Comparison of ENCODE assay signal across 8 cellular contexts in genomic region chr12:124223733-124224138, GRCh38.
DNase-seq lines count a peak whose midpoint lies in the region; ATAC-seq and TF ChIP-seq lines count a peak whose summit lies in the region.
"Not testable (repeated sequence)": the region's sequence is repeated elsewhere in the genome, so short reads cannot be mapped to it uniquely, and the experiment has no call there.

No MANE protein-coding gene starts in this region.

- H3K27me3 Mint-ChIP-seq in activated naive CD4-positive, alpha-beta T cell treated with anti-CD3 and anti-CD28 coated beads for 36 hours (ENCODE audit: low read depth), result peaks cover 19% of the 10 kb centered on the region
- peaks cover 68 to 91% of the 10 kb centered on the region in 2 donors for H3K27me3 Mint-ChIP-seq in effector memory CD8-positive, alpha-beta T cell
- H3K27me3 Mint-ChIP-seq in stimulated activated naive CD8-positive, alpha-beta T cell treated with anti-CD3 and anti-CD28 coated beads, Interleukin-15, amount 100 ng/mL, for 72 hours, result peaks cover 39% of the 10 kb centered on the region

- intact Hi-C loops in activated naive CD4-positive, alpha-beta T cell treated with anti-CD3 and anti-CD28 coated beads for 36 hours (cut with micrococcal nuclease), result not testable (repeated sequence)

- H3K4me3 ChIP-seq in DND-41 (ENCODE audit: low read depth in 1 of 2, low read length in 2 of 2); NB4 (ENCODE audit: low read depth, low read length): not testable (repeated sequence)

- not testable (repeated sequence) for H3K9me3 Mint-ChIP-seq in activated naive CD4-positive, alpha-beta T cell treated with anti-CD3 and anti-CD28 coated beads for 36 hours; effector memory CD8-positive, alpha-beta T cell
- H3K9me3 Mint-ChIP-seq in stimulated activated naive CD8-positive, alpha-beta T cell treated with anti-CD3 and anti-CD28 coated beads, Interleukin-15, amount 100 ng/mL, for 72 hours, result peaks cover 4 to 18% of the 10 kb centered on the region in 2 donors

- H2AFZ ChIP-seq in DND-41 (ENCODE audit: low read depth, low read length), result not testable (repeated sequence)

- ATAC-seq in DND-41 (ENCODE audit: insufficient read depth, low read depth), result peak; percentile 89
- ATAC-seq in effector memory CD8-positive, alpha-beta T cell (replicated peaks), result peak; percentile 48
- peak; percentile 89 for ATAC-seq in stimulated activated naive CD8-positive, alpha-beta T cell treated with anti-CD3 and anti-CD28 coated beads, Interleukin-15, amount 100 ng/mL, for 72 hours

- H3K4me3 Mint-ChIP-seq in activated naive CD4-positive, alpha-beta T cell treated with anti-CD3 and anti-CD28 coated beads for 36 hours; effector memory CD8-positive, alpha-beta T cell: not testable (repeated sequence)
- peak overlapping the region in 1 of 2 donors; percentile 13 for H3K4me3 Mint-ChIP-seq in stimulated activated naive CD8-positive, alpha-beta T cell treated with anti-CD3 and anti-CD28 coated beads, Interleukin-15, amount 100 ng/mL, for 72 hours

- peak overlapping the region; percentile 82 for H3K27ac ChIP-seq in DND-41 (ENCODE audit: low read length)

- H3K36me3 Mint-ChIP-seq in activated naive CD4-positive, alpha-beta T cell treated with anti-CD3 and anti-CD28 coated beads for 36 hours (ENCODE audit: low read depth); effector memory CD8-positive, alpha-beta T cell (ENCODE audit: insufficient read depth): not testable (repeated sequence)

- not testable (repeated sequence) for H3K36me3 ChIP-seq in DND-41 (ENCODE audit: insufficient read depth, low read length)

- not testable (repeated sequence) for TF ChIP-seq POLR2A in NB4 (IDR thresholded peaks at IDR 0.05; ENCODE audit: extremely low read depth, insufficient read length)

- not testable (repeated sequence) for H4K20me1 ChIP-seq in DND-41 (ENCODE audit: insufficient read depth, low read length)

- H3K9me3 ChIP-seq in DND-41 (ENCODE audit: insufficient read depth, low read length, severe bottlenecking), result not testable (repeated sequence)

- DNase-seq in DND-41 (peak; percentile 80), NB4 (ENCODE audit: low read depth) (peak; percentile 14)
- DNase-seq in activated CD4-positive, alpha-beta T cell treated with anti-CD3 and anti-CD28 coated beads for 48 hours, result peak; percentile 60
- DNase-seq in activated CD8-positive, alpha-beta memory T cell treated with anti-CD3 and anti-CD28 coated beads, Interleukin-2, amount 50 U/mL, for 48 hours, result peak; percentile 56
- DNase-seq in activated naive CD4-positive, alpha-beta T cell treated with anti-CD3 and anti-CD28 coated beads for 36 hours, result peak; percentile 54
- not testable (repeated sequence) for DNase-seq in effector memory CD8-positive, alpha-beta T cell
- peak; percentile 59 for DNase-seq in stimulated activated CD4-positive, alpha-beta T cell treated with anti-CD3 and anti-CD28 coated beads, Interleukin-15, amount 100 ng/mL, for 24 hours
- peak; percentile 33 to 53 for DNase-seq in stimulated activated naive CD8-positive, alpha-beta T cell treated with anti-CD3 and anti-CD28 coated beads, Interleukin-15, amount 100 ng/mL, for 72 hours

- H3K9ac ChIP-seq in DND-41 (ENCODE audit: low read depth, low read length), result peak overlapping the region; percentile 31; the same call in 1 of the 2 replicates

- H3K27me3 ChIP-seq in DND-41 (ENCODE audit: insufficient read depth, low read length, poor library complexity), result not testable (repeated sequence)

- TF ChIP-seq CTCF in DND-41 (IDR thresholded peaks at IDR 0.05; ENCODE audit: borderline replicate concordance, extremely low read depth, low read length, poor library complexity, severe bottlenecking); NB4 (IDR thresholded peaks at IDR 0.05; ENCODE audit: low read depth, low read length): not testable (repeated sequence)

- H3K4me2 ChIP-seq in DND-41 (ENCODE audit: insufficient read depth, low read length), result peak overlapping the region; percentile 32; the same call in 1 of the 2 replicates

- peaks cover 51% of the 10 kb centered on the region for H3K4me1 ChIP-seq in DND-41 (ENCODE audit: insufficient read depth, low read length)

- H3K79me2 ChIP-seq in DND-41 (ENCODE audit: insufficient read depth, low read length), result not testable (repeated sequence)

- H3K27ac Mint-ChIP-seq in activated naive CD4-positive, alpha-beta T cell treated with anti-CD3 and anti-CD28 coated beads for 36 hours; effector memory CD8-positive, alpha-beta T cell; stimulated activated naive CD8-positive, alpha-beta T cell treated with anti-CD3 and anti-CD28 coated beads, Interleukin-15, amount 100 ng/mL, for 72 hours: not testable (repeated sequence)

- peaks cover 11% of the 10 kb centered on the region for H3K4me1 Mint-ChIP-seq in activated naive CD4-positive, alpha-beta T cell treated with anti-CD3 and anti-CD28 coated beads for 36 hours (ENCODE audit: low read depth)
- not testable (repeated sequence) for H3K4me1 Mint-ChIP-seq in effector memory CD8-positive, alpha-beta T cell (ENCODE audit: low read depth in 2 of 2)
- peaks cover 28% of the 10 kb centered on the region for H3K4me1 Mint-ChIP-seq in stimulated activated naive CD8-positive, alpha-beta T cell treated with anti-CD3 and anti-CD28 coated beads, Interleukin-15, amount 100 ng/mL, for 72 hours

- CTCF ChIA-PET in activated naive CD4-positive, alpha-beta T cell treated with anti-CD3 and anti-CD28 coated beads for 36 hours (lab: Charles Lee), result not testable (repeated sequence)
